In the genomic region with DNA sequence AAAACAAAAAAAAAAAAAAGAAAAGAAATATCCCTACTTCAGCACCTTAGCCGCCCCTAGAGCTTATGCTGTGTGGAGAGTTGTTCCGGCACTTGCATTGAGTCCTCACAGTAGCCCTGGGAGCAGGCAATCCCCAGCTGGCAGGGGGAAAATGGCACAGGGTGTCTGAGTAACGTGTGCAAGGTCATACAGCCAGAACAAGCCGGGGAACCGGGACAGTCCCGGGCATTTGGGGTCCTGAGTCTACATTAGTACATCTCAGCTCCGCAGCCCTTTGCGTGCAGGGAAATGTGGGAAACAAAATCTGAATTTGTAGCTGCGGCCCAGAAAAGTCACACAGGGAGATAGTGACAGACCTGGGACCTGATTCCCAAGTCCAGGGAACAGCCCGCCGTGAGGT, we compare ENCODE assay signal across 13 cellular contexts. TPM values are rescaled to one million over a fixed set of nuclear protein-coding genes. Genes with fewer than 3 reads are reported as not detected.
DNase-seq lines count a peak whose midpoint lies in the region; ATAC-seq, FAIRE-seq and TF ChIP-seq lines count a peak whose summit lies in the region.
"Had no signal": no experiment of that assay in that cellular context is flagged by ENCODE, and none has a peak within 500 bp of the region (broad histone marks: within the 10 kb centered on the region; RNA-seq: fewer than 3 reads in every experiment).

No MANE protein-coding gene starts in this region.

- H3K36me3 ChIP-seq in left lung (peaks cover 0 to 44% of the 10 kb centered on the region in 2 donors), thymus (ENCODE audit: control insufficient read depth, insufficient read depth) (peaks cover 38% of the 10 kb centered on the region), HepG2 (replicated peaks in 1 of 2; ENCODE audit: control insufficient read depth in 1 of 2, insufficient read depth in 2 of 2, low read length in 2 of 2) (peaks cover 23 to 28% of the 10 kb centered on the region in 2 experiments; a peak in 4 of 5 replicates)

- POLR2A ChIA-PET in HepG2 (lab: Yijun Ruan, JAX): no interaction called here

- CTCF ChIA-PET in HepG2 (lab: Yijun Ruan, JAX; ENCODE audit: low intra/inter-chr PET ratio, low total read pairs): no interaction called here

- in situ Hi-C loops in HepG2 (cut with HindIII; ENCODE audit: extremely low pct_ligation_motif_present, low pct_unique_long_range_greater_than_20kb): no loop called here

- FAIRE-seq in HepG2 (lab: Jason Lieb, UNC): no peak

- no peaks in the 10 kb centered on the region for H4K20me1 ChIP-seq in HepG2 (ENCODE audit: insufficient read depth, low read length)

- peaks cover 20 to 46% of the 10 kb centered on the region in 2 donors for H3K4me1 ChIP-seq in left lung
- H3K4me1 ChIP-seq in thymus (ENCODE audit: control insufficient read depth, insufficient read depth, low read length): peaks cover 16% of the 10 kb centered on the region
- H3K4me1 ChIP-seq in HepG2 (ENCODE audit: insufficient read depth, low read length): peaks cover 25% of the 10 kb centered on the region

- TF ChIP-seq RAD21 in HepG2 (CRISPR knock-in tag; IDR thresholded peaks at IDR 0.05): no peak

- peaks cover 23% of the 10 kb centered on the region for H3K36me3 Mint-ChIP-seq in activated T-cell treated with anti-CD3 and anti-CD28 coated beads, Interleukin-2, amount 50 U/mL, for 4 hours (ENCODE audit: insufficient read depth)
- H3K36me3 Mint-ChIP-seq in activated T-helper 1 cell treated with anti-CD3 and anti-CD28 coated beads, Interleukin-12 subunit alpha, Interleukin-12 subunit beta, Interleukin-2, Interleukin-4 antibody, amounts not matched to agents 30 ng/mL and 10 ng/mL and 1 ng/mL, durations not matched to agents 14 hours and 24 hours and 36 hours (ENCODE audit: low read depth): peaks cover 38% of the 10 kb centered on the region

- no peak for TF ChIP-seq CTCF in left lung (IDR thresholded peaks at IDR 0.05)
- TF ChIP-seq CTCF in HepG2 (CRISPR knock-in tag; IDR thresholded peaks at IDR 0.05): no peak

- no peak for TF ChIP-seq POLR2A in HepG2 (IDR thresholded peaks at IDR 0.05; ENCODE audit: insufficient read depth in 1 of 2, low read depth in 2 of 2, low read length in 2 of 2)

- H3K4me2 ChIP-seq in HepG2 (ENCODE audit: low read depth, low read length): no peak overlapping the region

- intact Hi-C loops in activated T-helper 1 cell treated with anti-CD3 and anti-CD28 coated beads, Interleukin-12 subunit alpha, Interleukin-12 subunit beta, Interleukin-2, Interleukin-4 antibody, amounts not matched to agents 30 ng/mL and 10 ng/mL and 1 ng/mL, durations not matched to agents 14 hours and 24 hours and 36 hours (cut with micrococcal nuclease): loop anchor here (10.0 kb wide), 1 partner anchor 372 kb away; the partner anchor contains the start of genes HSD17B8, RING1, RXRB and SLC39A7
- intact Hi-C loops in left lung (cut with DNase I) (no loop called here), HepG2 (cut with micrococcal nuclease; ENCODE audit: unreplicated experiment) (no loop called here)

- H3K9me3 Mint-ChIP-seq in activated T-cell treated with anti-CD3 and anti-CD28 coated beads, Interleukin-2, amount 50 U/mL, for 4 hours: no peaks in the 10 kb centered on the region
- H3K9me3 Mint-ChIP-seq in activated T-helper 1 cell treated with anti-CD3 and anti-CD28 coated beads, Interleukin-12 subunit alpha, Interleukin-12 subunit beta, Interleukin-2, Interleukin-4 antibody, amounts not matched to agents 30 ng/mL and 10 ng/mL and 1 ng/mL, durations not matched to agents 14 hours and 24 hours and 36 hours: no peaks in the 10 kb centered on the region

- H3K9ac ChIP-seq in HepG2 (ENCODE audit: insufficient read depth, low read depth, low read length): no peak overlapping the region

- 97% methylated on average over 11 of the region's 11 CpGs for WGBS in thymus
- 98% methylated on average over 11 of the region's 11 CpGs for WGBS in HepG2 (ENCODE audit: low lambda C conversion rate)

- TF ChIP-seq EP300 in HepG2 (IDR thresholded peaks at IDR 0.05; ENCODE audit: low read depth in 2 of 2, low read length in 2 of 2): no peak
- TF ChIP-seq EP300 in HepG2 (CRISPR knock-in tag; IDR thresholded peaks at IDR 0.05; ENCODE audit: borderline replicate concordance): no peak

- no peak overlapping the region for H2AFZ ChIP-seq in HepG2 (ENCODE audit: low read length)

- DNase-seq in activated T-cell treated with anti-CD3 and anti-CD28 coated beads, Interleukin-2, amount 50 U/mL, for 4 hours: no peak
- DNase-seq in activated T-cell treated with anti-CD3 and anti-CD28 coated beads for 4 hours (no peak), left lung (no peak), HepG2 (ENCODE audit: low spot score) (no peak), substantia nigra (lab: John Stamatoyannopoulos, UW) (no peak)
- no peak for DNase-seq in activated T-helper 1 cell treated with anti-CD3 and anti-CD28 coated beads, Interleukin-12 subunit alpha, Interleukin-12 subunit beta, Interleukin-2, Interleukin-4 antibody, amounts not matched to agents 30 ng/mL and 10 ng/mL and 1 ng/mL, durations not matched to agents 14 hours and 24 hours and 36 hours (ENCODE audit: low spot score)
- DNase-seq: mesenchymal stem cell; NCI-H1694 treated with DMSO at 0.1 percent for 48 hours; NK-92 treated with Interleukin-12 subunit alpha and Interleukin-12 subunit beta, amount 100 ng/mL, for 24 hours; retina; T-helper 9 cell had no signal

- peaks cover 32% of the 10 kb centered on the region for H3K4me1 Mint-ChIP-seq in activated T-cell treated with anti-CD3 and anti-CD28 coated beads, Interleukin-2, amount 50 U/mL, for 4 hours (ENCODE audit: low read depth)
- peaks cover 44% of the 10 kb centered on the region for H3K4me1 Mint-ChIP-seq in activated T-helper 1 cell treated with anti-CD3 and anti-CD28 coated beads, Interleukin-12 subunit alpha, Interleukin-12 subunit beta, Interleukin-2, Interleukin-4 antibody, amounts not matched to agents 30 ng/mL and 10 ng/mL and 1 ng/mL, durations not matched to agents 14 hours and 24 hours and 36 hours (ENCODE audit: low read depth)

- H3K27me3 ChIP-seq in left lung (no peaks in the 10 kb centered on the region), thymus (ENCODE audit: control insufficient read depth, insufficient read depth) (no peaks in the 10 kb centered on the region), HepG2 (ENCODE audit: control insufficient read depth in 1 of 2, insufficient read depth in 2 of 2, low read length in 2 of 2) (no peaks in the 10 kb centered on the region)

- H3K79me2 ChIP-seq in HepG2 (ENCODE audit: insufficient read depth, low read length): peaks cover 9% of the 10 kb centered on the region

- H3K27ac ChIP-seq in left lung (peak overlapping the region; percentile 42 to 89), thymus (ENCODE audit: low read depth) (peak overlapping the region; percentile 36), HepG2 (ENCODE audit: extremely low read length, insufficient read depth, low read length) (no peak overlapping the region), substantia nigra (ENCODE audit: low read depth, low read length, poor library complexity, severe bottlenecking) (no peak overlapping the region)

- H3K27ac Mint-ChIP-seq in activated T-helper 1 cell treated with anti-CD3 and anti-CD28 coated beads, Interleukin-12 subunit alpha, Interleukin-12 subunit beta, Interleukin-2, Interleukin-4 antibody, amounts not matched to agents 30 ng/mL and 10 ng/mL and 1 ng/mL, durations not matched to agents 14 hours and 24 hours and 36 hours: peak overlapping the region; percentile 35

- no peak for ATAC-seq in activated T-cell treated with anti-CD3 and anti-CD28 coated beads, Interleukin-2, amount 50 U/mL, for 4 hours
- no peak for ATAC-seq in left lung
- no peak for ATAC-seq in HG03432 (IDR thresholded peaks at IDR 0.05; ENCODE audit: unreplicated experiment)
- ATAC-seq in HepG2: no peak

- no TSS peak for BruUV-seq in HepG2 (replicated peaks; lab: Mats Ljungman, UMichigan)

- peak overlapping the region; percentile 89 for H3K4me3 Mint-ChIP-seq in activated T-cell treated with anti-CD3 and anti-CD28 coated beads, Interleukin-2, amount 50 U/mL, for 4 hours
- H3K4me3 Mint-ChIP-seq in activated T-helper 1 cell treated with anti-CD3 and anti-CD28 coated beads, Interleukin-12 subunit alpha, Interleukin-12 subunit beta, Interleukin-2, Interleukin-4 antibody, amounts not matched to agents 30 ng/mL and 10 ng/mL and 1 ng/mL, durations not matched to agents 14 hours and 24 hours and 36 hours: peak overlapping the region; percentile 90

- H3K4me3 ChIP-seq in left lung (no peak overlapping the region), thymus (ENCODE audit: low read length) (no peak overlapping the region), HepG2 (replicated peaks in 1 of 3; ENCODE audit: insufficient read depth in 1 of 3, low read depth in 2 of 3, low read length in 3 of 3) (no peak overlapping the region)

- no peaks in the 10 kb centered on the region for H3K27me3 Mint-ChIP-seq in activated T-cell treated with anti-CD3 and anti-CD28 coated beads, Interleukin-2, amount 50 U/mL, for 4 hours (ENCODE audit: low read depth)
- no peaks in the 10 kb centered on the region for H3K27me3 Mint-ChIP-seq in activated T-helper 1 cell treated with anti-CD3 and anti-CD28 coated beads, Interleukin-12 subunit alpha, Interleukin-12 subunit beta, Interleukin-2, Interleukin-4 antibody, amounts not matched to agents 30 ng/mL and 10 ng/mL and 1 ng/mL, durations not matched to agents 14 hours and 24 hours and 36 hours (ENCODE audit: insufficient read depth)

- H3K9me3 ChIP-seq in left lung (no peaks in the 10 kb centered on the region), thymus (ENCODE audit: control insufficient read depth) (no peaks in the 10 kb centered on the region), HepG2 (ENCODE audit: low read length) (no peaks in the 10 kb centered on the region)

RNA-seq across cellular contexts. Expression of gene BAK1, which starts 3.4 kb away (rescaled TPM):
- total RNA-seq in activated T-cell treated with anti-CD3 and anti-CD28 coated beads, Interleukin-2, amount 50 U/mL, for 4 hours: 10 to 100 TPM; 42.1 to 52.0 (median 49.8) TPM
- 67.0 and 67.9 TPM in 2 replicates for total RNA-seq in activated T-helper 1 cell treated with anti-CD3 and anti-CD28 coated beads, Interleukin-12 subunit alpha, Interleukin-12 subunit beta, Interleukin-2, Interleukin-4 antibody, amounts not matched to agents 30 ng/mL and 10 ng/mL and 1 ng/mL, durations not matched to agents 14 hours and 24 hours and 36 hours
- 10 to 100 TPM; 26.5 to 27.0 TPM for total RNA-seq in left lung
- polyA plus RNA-seq in thymus: 25.6 TPM
- total RNA-seq in HepG2 (2016; rRNA removed; fragmentation: Illumina TruSeq; extraction: Trizol): 23.8 and 25.9 TPM in 2 replicates
- 16.2 and 22.7 TPM in 2 replicates for total RNA-seq in HepG2 (2016; cell fraction: cytosol; rRNA removed; fragmentation: Illumina TruSeq; extraction: Trizol; ENCODE audit: low read depth)
- 24.2 and 26.8 TPM in 2 replicates for total RNA-seq in HepG2 (2016; cell fraction: insoluble cytoplasmic fraction; rRNA removed; fragmentation: Illumina TruSeq; extraction: Trizol)
- 40.6 and 46.1 TPM in 2 replicates for total RNA-seq in HepG2 (2016; cell fraction: membrane; rRNA removed; fragmentation: Illumina TruSeq; extraction: Trizol)
- total RNA-seq in HepG2 (2016; cell fraction: nucleus; rRNA removed; fragmentation: Illumina TruSeq; extraction: Trizol): 11.2 and 14.0 TPM in 2 replicates
- 15.0 and 22.2 TPM in 2 replicates for polyA plus RNA-seq in HepG2 (2011; rRNA removed)
- 19.9 and 23.5 TPM in 2 replicates for polyA plus RNA-seq in HepG2 (2011; cell fraction: cytosol; rRNA removed)
- 13.5 and 15.1 TPM in 2 replicates for polyA plus RNA-seq in HepG2 (2011; cell fraction: nucleus; rRNA removed)
- 10.2 and 16.3 TPM in 2 replicates for polyA plus RNA-seq in HepG2 (2012)
- 21.1 and 27.3 TPM in 2 replicates for polyA plus RNA-seq in HepG2 (2016; cell fraction: cytosol; fragmentation: Illumina TruSeq; extraction: Trizol; ENCODE audit: low read depth)
- 25.7 and 28.6 TPM in 2 replicates for polyA plus RNA-seq in HepG2 (2016; cell fraction: insoluble cytoplasmic fraction; fragmentation: Illumina TruSeq; extraction: Trizol; ENCODE audit: low read depth)
- 36.0 and 39.7 TPM in 2 replicates for polyA plus RNA-seq in HepG2 (2016; cell fraction: membrane; fragmentation: Illumina TruSeq; extraction: Trizol; ENCODE audit: low read depth)
- polyA plus RNA-seq in HepG2 (2016; cell fraction: nucleus; fragmentation: Illumina TruSeq; extraction: Trizol; ENCODE audit: insufficient read depth, low read depth): 24.6 and 25.1 TPM in 2 replicates
- 38.8 and 50.3 TPM in 2 replicates for polyA minus RNA-seq in HepG2 (2011; rRNA and poly(A)+ RNA removed; ENCODE audit: low replicate concordance)
- 14.0 and 16.7 TPM in 2 replicates for polyA minus RNA-seq in HepG2 (2011; cell fraction: cytosol; rRNA and poly(A)+ RNA removed)
- 7.6 and 8.2 TPM in 2 replicates for polyA minus RNA-seq in HepG2 (2011; cell fraction: nucleus; rRNA and poly(A)+ RNA removed)

RNA-seq across cellular contexts. Expression of gene ITPR3, which starts 44.5 kb away (rescaled TPM):
- total RNA-seq in activated T-cell treated with anti-CD3 and anti-CD28 coated beads, Interleukin-2, amount 50 U/mL, for 4 hours: 10 to 100 TPM; 34.6 to 37.2 (median 35.5) TPM
- total RNA-seq in activated T-helper 1 cell treated with anti-CD3 and anti-CD28 coated beads, Interleukin-12 subunit alpha, Interleukin-12 subunit beta, Interleukin-2, Interleukin-4 antibody, amounts not matched to agents 30 ng/mL and 10 ng/mL and 1 ng/mL, durations not matched to agents 14 hours and 24 hours and 36 hours: 42.7 and 42.9 TPM in 2 replicates
- total RNA-seq in left lung (100 to 1,000 TPM; 107 to 147 TPM), HepG2 (2016; rRNA removed; fragmentation: Illumina TruSeq; extraction: Trizol) (3.4 and 3.8 TPM in 2 replicates)
- polyA plus RNA-seq in thymus (19.5 TPM), HepG2 (2011; rRNA removed) (21.4 and 27.4 TPM in 2 replicates)
- 0.30 and 0.44 TPM in 2 replicates for total RNA-seq in HepG2 (2016; cell fraction: cytosol; rRNA removed; fragmentation: Illumina TruSeq; extraction: Trizol; ENCODE audit: low read depth)
- total RNA-seq in HepG2 (2016; cell fraction: insoluble cytoplasmic fraction; rRNA removed; fragmentation: Illumina TruSeq; extraction: Trizol): 2.6 and 4.1 TPM in 2 replicates
- 1.5 and 1.7 TPM in 2 replicates for total RNA-seq in HepG2 (2016; cell fraction: membrane; rRNA removed; fragmentation: Illumina TruSeq; extraction: Trizol)
- 5.0 and 5.8 TPM in 2 replicates for total RNA-seq in HepG2 (2016; cell fraction: nucleus; rRNA removed; fragmentation: Illumina TruSeq; extraction: Trizol)
- 11.6 and 15.9 TPM in 2 replicates for polyA plus RNA-seq in HepG2 (2011; cell fraction: cytosol; rRNA removed)
- polyA plus RNA-seq in HepG2 (2011; cell fraction: nucleus; rRNA removed): 175 and 242 TPM in 2 replicates
- 10.0 and 18.8 TPM in 2 replicates for polyA plus RNA-seq in HepG2 (2012)
- polyA plus RNA-seq in HepG2 (2016; cell fraction: cytosol; fragmentation: Illumina TruSeq; extraction: Trizol; ENCODE audit: low read depth): 0.20 and 0.24 TPM in 2 replicates
- polyA plus RNA-seq in HepG2 (2016; cell fraction: insoluble cytoplasmic fraction; fragmentation: Illumina TruSeq; extraction: Trizol; ENCODE audit: low read depth): 1.6 and 2.3 TPM in 2 replicates
- polyA plus RNA-seq in HepG2 (2016; cell fraction: membrane; fragmentation: Illumina TruSeq; extraction: Trizol; ENCODE audit: low read depth): 0.54 and 0.78 TPM in 2 replicates
- 11.8 and 13.7 TPM in 2 replicates for polyA plus RNA-seq in HepG2 (2016; cell fraction: nucleus; fragmentation: Illumina TruSeq; extraction: Trizol; ENCODE audit: insufficient read depth, low read depth)
- 47.0 and 79.8 TPM in 2 replicates for polyA minus RNA-seq in HepG2 (2011; rRNA and poly(A)+ RNA removed; ENCODE audit: low replicate concordance)
- polyA minus RNA-seq in HepG2 (2011; cell fraction: cytosol; rRNA and poly(A)+ RNA removed): 20.4 and 20.8 TPM in 2 replicates
- polyA minus RNA-seq in HepG2 (2011; cell fraction: nucleus; rRNA and poly(A)+ RNA removed): 36.2 and 39.1 TPM in 2 replicates

Comparison
In these comparisons a context has a peak if more than half of its experiments do, and no peak if none do; other contexts are left out.
1. H3K27ac ChIP-seq: peak in left lung (2 of 2) and thymus (single experiment); none in HepG2 (single experiment) and substantia nigra (single experiment).